10 cellular contexts compared by ENCODE assay signal in the genomic region with DNA sequence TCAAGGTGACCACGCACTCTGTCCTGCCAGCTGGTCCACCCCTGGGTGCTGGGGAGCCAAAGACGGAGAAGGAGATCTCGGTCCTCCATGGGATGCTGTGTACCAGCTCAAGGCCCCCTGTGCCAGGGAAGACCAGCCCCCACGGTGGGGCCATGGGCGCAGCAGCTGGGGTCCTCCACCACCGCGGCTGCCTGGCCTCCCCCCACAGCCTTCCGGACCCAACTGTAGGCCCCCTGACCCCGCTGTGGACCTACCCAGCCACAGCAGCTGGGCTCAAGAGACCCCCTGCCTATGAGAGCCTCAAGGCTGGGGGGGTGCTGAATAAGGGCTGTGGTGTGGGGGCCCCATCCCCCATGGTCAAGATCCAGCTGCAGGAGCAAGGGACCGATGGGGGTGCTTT. TPM values are rescaled to one million over a fixed set of nuclear protein-coding genes. Genes with fewer than 3 reads are reported as not detected.
DNase-seq lines count a peak whose midpoint lies in the region; ATAC-seq and TF ChIP-seq lines count a peak whose summit lies in the region.
"Had no signal": no experiment of that assay in that cellular context is flagged by ENCODE, and none has a peak within 500 bp of the region (broad histone marks: within the 10 kb centered on the region; RNA-seq: fewer than 3 reads in every experiment).

No MANE protein-coding gene starts in this region.

- H3K4me3 ChIP-seq in Caco-2 (ENCODE audit: low read depth, low read length) = no peak overlapping the region
- no peak overlapping the region for H3K4me3 ChIP-seq in endodermal cell (ENCODE audit: low read length)
- no peak overlapping the region for H3K4me3 ChIP-seq in effector memory CD4-positive, alpha-beta T cell (ENCODE audit: insufficient read depth, low read depth, low read length, poor library complexity, severe bottlenecking)
- H3K4me3 ChIP-seq: HAP-1 had no signal

- H3K4me1 Mint-ChIP-seq in Caco-2 (ENCODE audit: low read depth, unreplicated experiment) = peaks cover 11% of the 10 kb centered on the region
- H3K4me1 Mint-ChIP-seq in endodermal cell = peaks cover 17% of the 10 kb centered on the region
- H3K4me1 Mint-ChIP-seq in stimulated activated effector memory CD8-positive, alpha-beta T cell treated with anti-CD3 and anti-CD28 coated beads, Interleukin-12 subunit alpha, Interleukin-12 subunit beta, amount 100 ng/mL, for 72 hours = peaks cover 15% of the 10 kb centered on the region
- peaks cover 5% of the 10 kb centered on the region for H3K4me1 Mint-ChIP-seq in MCF 10A (ENCODE audit: insufficient read depth, unreplicated experiment)

- H3K4me1 ChIP-seq in Caco-2 (peaks cover 4% of the 10 kb centered on the region; the same call in 1 of the 2 replicates), endodermal cell (ENCODE audit: control insufficient read depth, insufficient read depth, low read length) (peaks cover 4% of the 10 kb centered on the region)
- peaks cover 11% of the 10 kb centered on the region for H3K4me1 ChIP-seq in effector memory CD4-positive, alpha-beta T cell (ENCODE audit: control insufficient read depth, insufficient read depth, low read length, poor library complexity, severe bottlenecking)

- no peaks in the 10 kb centered on the region for H3K36me3 ChIP-seq in Caco-2 (ENCODE audit: control insufficient read depth, insufficient read depth, low read length)
- H3K36me3 ChIP-seq in endodermal cell (ENCODE audit: control insufficient read depth, insufficient read depth, low read length) = peaks cover 4% of the 10 kb centered on the region
- H3K36me3 ChIP-seq in effector memory CD4-positive, alpha-beta T cell (ENCODE audit: control insufficient read depth, insufficient read depth, low read length) = no peaks in the 10 kb centered on the region
- H3K36me3 ChIP-seq: BE2C, HAP-1 had no signal

- no peak for DNase-seq in Caco-2
- peak; percentile 6 for DNase-seq in HuH-7 (ENCODE audit: low spot score)
- no peak for DNase-seq in endodermal cell
- DNase-seq in stimulated activated effector memory CD8-positive, alpha-beta T cell treated with anti-CD3 and anti-CD28 coated beads, Interleukin-12 subunit alpha, Interleukin-12 subunit beta, amount 100 ng/mL, for 72 hours (ENCODE audit: low spot score in 2 of 2) = no peak
- DNase-seq in left lobe of liver (ENCODE audit: low spot score) = no peak
- no peak for DNase-seq in MCF 10A (ENCODE audit: unreplicated experiment)
- no peak for DNase-seq in effector memory CD4-positive, alpha-beta T cell
- DNase-seq: Right ventricle myocardium superior had no signal

- BruUV-seq in Caco-2 (replicated peaks; lab: Mats Ljungman, UMichigan) = no TSS peak
- BruUV-seq in MCF 10A (replicated peaks; lab: Mats Ljungman, UMichigan) = no TSS peak

- H3K9me3 Mint-ChIP-seq in Caco-2 (ENCODE audit: unreplicated experiment) = no peaks in the 10 kb centered on the region
- H3K9me3 Mint-ChIP-seq in endodermal cell = no peaks in the 10 kb centered on the region
- no peaks in the 10 kb centered on the region for H3K9me3 Mint-ChIP-seq in stimulated activated effector memory CD8-positive, alpha-beta T cell treated with anti-CD3 and anti-CD28 coated beads, Interleukin-12 subunit alpha, Interleukin-12 subunit beta, amount 100 ng/mL, for 72 hours
- no peaks in the 10 kb centered on the region for H3K9me3 Mint-ChIP-seq in MCF 10A (ENCODE audit: unreplicated experiment)

- CTCF ChIA-PET in Caco-2 (lab: Charles Lee) (interaction anchor here (1.4 kb wide), 1 partner anchor 97 kb away, joined by 3 read pairs; a partner anchor contains a TSS), MCF 10A (lab: Yijun Ruan, JAX) (interaction anchor here (1.1 to 1.3 kb wide), 2 partner anchors 12 to 203 kb away, joined by 3 to 4 read pairs; no protein-coding TSS in a partner anchor)

- H3K27me3 ChIP-seq in Caco-2 (replicated peaks; ENCODE audit: control insufficient read depth, insufficient read depth, low read length) = no peaks in the 10 kb centered on the region
- no peaks in the 10 kb centered on the region for H3K27me3 ChIP-seq in endodermal cell (ENCODE audit: control insufficient read depth, insufficient read depth, low read length, poor library complexity, severe bottlenecking)
- no peaks in the 10 kb centered on the region for H3K27me3 ChIP-seq in effector memory CD4-positive, alpha-beta T cell (replicated peaks; ENCODE audit: control insufficient read depth, insufficient read depth, low read length, poor library complexity, severe bottlenecking)
- H3K27me3 ChIP-seq: BE2C had no signal

- peak overlapping the region; percentile 32 for H3K27ac ChIP-seq in endodermal cell (ENCODE audit: low read depth, low read length)
- no peak overlapping the region for H3K27ac ChIP-seq in effector memory CD4-positive, alpha-beta T cell (ENCODE audit: insufficient read depth, low read length, poor library complexity, severe bottlenecking)

- H3K27me3 Mint-ChIP-seq in Caco-2 (ENCODE audit: insufficient read depth, unreplicated experiment) = no peaks in the 10 kb centered on the region
- peaks cover 19% of the 10 kb centered on the region for H3K27me3 Mint-ChIP-seq in endodermal cell (ENCODE audit: insufficient read depth)
- no peaks in the 10 kb centered on the region for H3K27me3 Mint-ChIP-seq in MCF 10A (ENCODE audit: insufficient read depth, unreplicated experiment)

- H3K9me3 ChIP-seq in Caco-2 (no peaks in the 10 kb centered on the region), endodermal cell (ENCODE audit: control insufficient read depth, low read length) (no peaks in the 10 kb centered on the region)
- H3K9me3 ChIP-seq in effector memory CD4-positive, alpha-beta T cell (ENCODE audit: control insufficient read depth, low read length) = no peaks in the 10 kb centered on the region
- H3K9me3 ChIP-seq: BE2C, HAP-1 had no signal

- H3K36me3 Mint-ChIP-seq in Caco-2 (ENCODE audit: insufficient read depth, unreplicated experiment) (peaks cover 10% of the 10 kb centered on the region), endodermal cell (ENCODE audit: low read depth) (peaks cover 20% of the 10 kb centered on the region), MCF 10A (ENCODE audit: insufficient read depth, unreplicated experiment) (peaks cover 12% of the 10 kb centered on the region)
- H3K36me3 Mint-ChIP-seq in stimulated activated effector memory CD8-positive, alpha-beta T cell treated with anti-CD3 and anti-CD28 coated beads, Interleukin-12 subunit alpha, Interleukin-12 subunit beta, amount 100 ng/mL, for 72 hours = no peaks in the 10 kb centered on the region

- no peak overlapping the region for H3K9ac ChIP-seq in endodermal cell (ENCODE audit: extremely low read depth, low read length, poor library complexity, severe bottlenecking)

- H3K27ac Mint-ChIP-seq in Caco-2 (ENCODE audit: unreplicated experiment) (peak overlapping the region; percentile 26), endodermal cell (no peak overlapping the region), MCF 10A (ENCODE audit: low read depth, unreplicated experiment) (no peak overlapping the region)
- peak overlapping the region; percentile 73 for H3K27ac Mint-ChIP-seq in stimulated activated effector memory CD8-positive, alpha-beta T cell treated with anti-CD3 and anti-CD28 coated beads, Interleukin-12 subunit alpha, Interleukin-12 subunit beta, amount 100 ng/mL, for 72 hours

- 92% methylated on average over 7 to 10 of the region's 10 CpGs for WGBS in endodermal cell (ENCODE audit: insufficient coverage in 1 of 2, insufficient read length in 1 of 2), 2 experiments

- no peak for ATAC-seq in stimulated activated effector memory CD8-positive, alpha-beta T cell treated with anti-CD3 and anti-CD28 coated beads, Interleukin-12 subunit alpha, Interleukin-12 subunit beta, amount 100 ng/mL, for 72 hours
- ATAC-seq in left lobe of liver = no peak

- POLR2A ChIA-PET in Caco-2 (lab: Charles Lee) = no interaction called here
- POLR2A ChIA-PET in MCF 10A (lab: Yijun Ruan, JAX) = interaction anchor here (0.5 to 0.6 kb wide), 2 partner anchors 832 to 1014 kb away, joined by 3 read pairs; a partner anchor contains a TSS

- intact Hi-C loops in Caco-2 (cut with micrococcal nuclease; ENCODE audit: unreplicated experiment) (no loop called here), MCF 10A (cut with micrococcal nuclease) (no loop called here)

- H3K4me3 Mint-ChIP-seq in Caco-2 (ENCODE audit: unreplicated experiment) = no peak overlapping the region
- no peak overlapping the region for H3K4me3 Mint-ChIP-seq in endodermal cell
- H3K4me3 Mint-ChIP-seq in stimulated activated effector memory CD8-positive, alpha-beta T cell treated with anti-CD3 and anti-CD28 coated beads, Interleukin-12 subunit alpha, Interleukin-12 subunit beta, amount 100 ng/mL, for 72 hours = no peak overlapping the region
- H3K4me3 Mint-ChIP-seq in MCF 10A (ENCODE audit: unreplicated experiment) = no peak overlapping the region

- TF ChIP-seq CTCF in Caco-2 (IDR thresholded peaks at IDR 0.05; ENCODE audit: insufficient read depth in 1 of 2, low read depth in 1 of 2, low read length in 1 of 2, severe bottlenecking in 1 of 2, unreplicated experiment in 1 of 2) (no peak), endodermal cell (conservative IDR thresholded peaks at IDR 0.05) (no peak), MCF 10A (IDR thresholded peaks at IDR 0.05; ENCODE audit: unreplicated experiment) (no peak)

RNA-seq across cellular contexts. Expression of a gene that starts 5.4 kb away (rescaled TPM):
- total RNA-seq in Caco-2 (2022) (1.3 and 1.7 TPM in 2 replicates), endodermal cell (1 to 10 TPM; 7.9 to 9.3 TPM), left lobe of liver (0.38 TPM), MCF 10A (2022) (0.21 TPM in 1 of 2 replicates, not detected in the other)
- 10.5 TPM for polyA plus RNA-seq in endodermal cell (2013, experiment 1 of 2)
- 11.1 TPM for polyA plus RNA-seq in endodermal cell (2013, experiment 2 of 2)

RNA-seq across cellular contexts. Expression of a gene that starts 10.1 kb away (rescaled TPM):
- total RNA-seq in Caco-2 (2022) = 27.2 and 32.0 TPM in 2 replicates
- 10 to 100 TPM; 30.9 to 35.2 TPM for total RNA-seq in endodermal cell
- 23.5 TPM for polyA plus RNA-seq in endodermal cell (2013, experiment 1 of 2)
- polyA plus RNA-seq in endodermal cell (2013, experiment 2 of 2) = 25.1 TPM
- 16.9 TPM for total RNA-seq in left lobe of liver
- total RNA-seq in MCF 10A (2022) = 36.0 and 43.8 TPM in 2 replicates

RNA-seq across cellular contexts. Expression of a gene that starts 25.1 kb away (rescaled TPM):
- total RNA-seq in Caco-2 (2022) (0.41 and 0.84 TPM in 2 replicates), endodermal cell (1 to 10 TPM; 1.3 to 1.5 TPM), left lobe of liver (not detected), MCF 10A (2022) (0.49 and 0.74 TPM in 2 replicates)
- polyA plus RNA-seq in endodermal cell (2013, experiment 1 of 2) = 1.4 TPM
- polyA plus RNA-seq in endodermal cell (2013, experiment 2 of 2) = 0.83 TPM

RNA-seq across cellular contexts. Expression of a gene that starts 49.9 kb away (rescaled TPM):
- total RNA-seq in Caco-2 (2022) = 58.5 and 60.7 TPM in 2 replicates
- 10 to 100 TPM in 1 of 2 donors, 1 to 10 TPM in 1; 8.5 to 28.9 TPM for total RNA-seq in endodermal cell
- 6.1 TPM for polyA plus RNA-seq in endodermal cell (2013, experiment 1 of 2)
- 11.2 TPM for polyA plus RNA-seq in endodermal cell (2013, experiment 2 of 2)
- total RNA-seq in left lobe of liver = 87.8 TPM
- 8.4 and 11.9 TPM in 2 replicates for total RNA-seq in MCF 10A (2022)

RNA-seq across cellular contexts. Expression of a gene that starts 52.8 kb away (rescaled TPM):
- total RNA-seq in Caco-2 (2022) (38.3 and 39.5 TPM in 2 replicates), endodermal cell (10 to 100 TPM; 43.8 to 65.6 TPM), left lobe of liver (13.8 TPM), MCF 10A (2022) (38.5 and 45.3 TPM in 2 replicates)
- 46.4 TPM for polyA plus RNA-seq in endodermal cell (2013, experiment 1 of 2)
- polyA plus RNA-seq in endodermal cell (2013, experiment 2 of 2) = 47.1 TPM

Comparison
In these comparisons a context has a peak if more than half of its experiments do, and no peak if none do; other contexts are left out.
1. H3K27ac Mint-ChIP-seq: peak in Caco-2 (single experiment) and stimulated activated effector memory CD8-positive, alpha-beta T cell treated with anti-CD3 and anti-CD28 coated beads, Interleukin-12 subunit alpha, Interleukin-12 subunit beta, amount 100 ng/mL, for 72 hours (single experiment); none in endodermal cell (single experiment) and MCF 10A (single experiment).